In genomic region chr19:41127362-41127761, GRCh38 we compare ENCODE assay signal across 13 cellular contexts. TPM values are rescaled to one million over a fixed set of nuclear protein-coding genes. Genes with fewer than 3 reads are reported as not detected.
"Had no signal": no experiment of that assay in that cellular context is flagged by ENCODE, and none has a peak within 500 bp of the region (broad histone marks: within the 10 kb centered on the region; RNA-seq: fewer than 3 reads in every experiment).

No MANE protein-coding gene starts in this region.

RNA-seq across cellular contexts. Expression of gene CYP2F1, which starts 13.1 kb away (rescaled TPM):
- total RNA-seq: activated CD8-positive, alpha-beta memory T cell treated with anti-CD3 and anti-CD28 coated beads for 36 hours; activated naive CD8-positive, alpha-beta T cell treated with anti-CD3 and anti-CD28 coated beads for 36 hours; activated T-helper 1 cell treated with anti-CD3 and anti-CD28 coated beads, Interleukin-12 subunit alpha, Interleukin-12 subunit beta, Interleukin-2, Interleukin-4 antibody, amounts not matched to agents 30 ng/mL and 10 ng/mL and 1 ng/mL, durations not matched to agents 14 hours and 24 hours and 36 hours; body of pancreas; cardiac septum; dermis microvascular lymphatic vessel endothelial cell; glomerular endothelial cell; left colon; mesenteric fat pad; omental fat pad; progenitor cell of endocrine pancreas; vagina had no signal

RNA-seq across cellular contexts. Expression of gene CYP2A13, which starts 39.1 kb away (rescaled TPM):
- total RNA-seq: activated CD8-positive, alpha-beta memory T cell treated with anti-CD3 and anti-CD28 coated beads for 36 hours; activated naive CD8-positive, alpha-beta T cell treated with anti-CD3 and anti-CD28 coated beads for 36 hours; activated T-helper 1 cell treated with anti-CD3 and anti-CD28 coated beads, Interleukin-12 subunit alpha, Interleukin-12 subunit beta, Interleukin-2, Interleukin-4 antibody, amounts not matched to agents 30 ng/mL and 10 ng/mL and 1 ng/mL, durations not matched to agents 14 hours and 24 hours and 36 hours; body of pancreas; cardiac septum; dermis microvascular lymphatic vessel endothelial cell; glomerular endothelial cell; left colon; lower lobe of right lung; mesenteric fat pad; omental fat pad; vagina had no signal
